Comparison of ENCODE assay signal across 8 cellular contexts in genomic region chr1:95309031-95309459, GRCh38.
A peak's percentile ranks its signal among the peaks of the same experiment; 100 is the strongest.
DNase-seq lines count a peak whose midpoint lies in the region; ATAC-seq, FAIRE-seq and TF ChIP-seq lines count a peak whose summit lies in the region.

No MANE protein-coding gene starts in this region.

- H3K36me3 ChIP-seq in BE2C = no peaks in the 10 kb centered on the region
- no peaks in the 10 kb centered on the region for H3K36me3 ChIP-seq in RWPE2 (ENCODE audit: low read depth)
- H3K36me3 ChIP-seq in ovary = no peaks in the 10 kb centered on the region

- TF ChIP-seq CTCF in BE2C (IDR thresholded peaks at IDR 0.05; ENCODE audit: low read depth, low read length) (peak; percentile 73), RWPE2 (IDR thresholded peaks at IDR 0.05; ENCODE audit: poor library complexity, severe bottlenecking) (peak; percentile 68), ovary (IDR thresholded peaks at IDR 0.05) (no peak)

- H3K4me3 ChIP-seq in BE2C (ENCODE audit: low read depth, low read length) (no peak overlapping the region), RWPE2 (ENCODE audit: severe bottlenecking) (no peak overlapping the region), skeletal muscle cell (ENCODE audit: low read depth, low read length) (no peak overlapping the region), ovary (no peak overlapping the region)

- 34 to 54% (median 45%) methylated on average over 2 of the region's 2 CpGs for WGBS in ovary, 3 donors

- H3K27ac ChIP-seq in RWPE2 (ENCODE audit: poor library complexity, severe bottlenecking) (no peak overlapping the region), ovary (no peak overlapping the region)

- DNase-seq in BE2C (peak; percentile 52), HuH-7 (ENCODE audit: low spot score) (peak; percentile 46), RWPE2 (ENCODE audit: low spot score) (no peak), frontal cortex (ENCODE audit: low spot score in 2 of 2) (peak; percentile 8 to 12), skeletal muscle cell (ENCODE audit: low read depth) (peak; percentile 5), ovary (no peak)
- DNase-seq in stimulated activated CD8-positive, alpha-beta memory T cell treated with anti-CD3 and anti-CD28 coated beads, Interleukin-4, amount 100 ng/mL, for 48 hours = no peak

- intact Hi-C loops in ovary (cut with DNase I) = no loop called here

- ATAC-seq in RWPE2 (ENCODE audit: low read depth) (peak; percentile 66; the same call in 1 of the 3 replicates), HG02798 (IDR thresholded peaks at IDR 0.05; ENCODE audit: poor library complexity, unreplicated experiment) (no peak)

- no peak for TF ChIP-seq POLR2A in ovary (IDR thresholded peaks at IDR 0.05)

- H3K4me1 ChIP-seq in BE2C (peaks cover 20% of the 10 kb centered on the region), RWPE2 (ENCODE audit: insufficient read depth, poor library complexity, severe bottlenecking) (no peaks in the 10 kb centered on the region), ovary (ENCODE audit: insufficient read depth) (no peaks in the 10 kb centered on the region)

- TF ChIP-seq EP300 in ovary (IDR thresholded peaks at IDR 0.05) = no peak

- no peak for FAIRE-seq in frontal cortex (lab: Jason Lieb, UNC)

- H3K9me3 ChIP-seq in BE2C = no peaks in the 10 kb centered on the region
- no peaks in the 10 kb centered on the region for H3K9me3 ChIP-seq in RWPE2 (ENCODE audit: severe bottlenecking)
- no peaks in the 10 kb centered on the region for H3K9me3 ChIP-seq in ovary

- no peaks in the 10 kb centered on the region for H3K27me3 ChIP-seq in BE2C
- H3K27me3 ChIP-seq in RWPE2 (ENCODE audit: insufficient read depth, poor library complexity, severe bottlenecking) = peaks cover 30% of the 10 kb centered on the region
- H3K27me3 ChIP-seq in ovary = no peaks in the 10 kb centered on the region

Comparison
In these comparisons a context has a peak if more than half of its experiments do, and no peak if none do; other contexts are left out.
1. DNase-seq: peak in BE2C (single experiment), HuH-7 (single experiment), frontal cortex (2 of 2) and skeletal muscle cell (single experiment); none in RWPE2 (single experiment), stimulated activated CD8-positive, alpha-beta memory T cell treated with anti-CD3 and anti-CD28 coated beads, Interleukin-4, amount 100 ng/mL, for 48 hours (single experiment) and ovary (0 of 5).
2. CTCF ChIP-seq: peak in BE2C (single experiment) and RWPE2 (single experiment); none in ovary (0 of 3).